20 cellular contexts compared by ENCODE assay signal in the genomic region with DNA sequence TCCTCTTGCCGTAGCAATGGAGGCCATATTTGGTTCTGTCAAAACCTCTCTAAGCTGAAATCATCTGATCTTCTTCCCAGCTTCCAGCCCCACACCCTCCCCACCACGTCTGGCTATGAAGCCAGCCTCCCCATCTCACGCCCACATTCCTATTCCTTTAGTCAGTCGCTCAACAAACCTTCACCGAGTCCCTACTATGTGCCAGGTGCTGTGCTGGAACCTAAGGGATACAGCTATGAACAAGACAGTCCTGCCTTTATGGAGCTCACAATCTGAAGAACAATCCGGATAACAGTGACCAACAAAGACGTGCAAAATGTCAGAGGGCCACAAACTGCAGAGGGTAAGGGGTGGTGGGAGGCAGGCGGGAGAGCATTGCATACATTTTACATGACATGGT. TPM values are rescaled to one million over a fixed set of nuclear protein-coding genes. Genes with fewer than 3 reads are reported as not detected.
DNase-seq lines count a peak whose midpoint lies in the region; ATAC-seq and TF ChIP-seq lines count a peak whose summit lies in the region.
"Had no signal": no experiment of that assay in that cellular context is flagged by ENCODE, and none has a peak within 500 bp of the region (broad histone marks: within the 10 kb centered on the region; RNA-seq: fewer than 3 reads in every experiment).

No MANE protein-coding gene starts in this region.

- TF ChIP-seq CTCF in PC-9 (conservative IDR thresholded peaks at IDR 0.05) (no peak), osteocyte (IDR thresholded peaks at IDR 0.05) (no peak), ovary (IDR thresholded peaks at IDR 0.05) (no peak)

- no peak overlapping the region for H3K18ac ChIP-seq in neuronal stem cell (ENCODE audit: low read length)

- DNase-seq in EH (ENCODE audit: low read depth) (peak; percentile 21), PC-9 (peak; percentile 37 to 40), iris pigment epithelial cell (ENCODE audit: low read depth) (peak; percentile 24), neuronal stem cell (ENCODE audit: low spot score) (no peak), osteocyte (ENCODE audit: extremely low spot score, unreplicated experiment) (no peak), ovary (no peak), NCI-H2081 (lab: John Stamatoyannopoulos, UW) (no peak)
- DNase-seq: AML-193; C1 segment of cervical spinal cord; Calu3; CD8-positive, alpha-beta memory T cell; DMS153; GF-D8; NCI-H1092; NCI-H1930; NCI-H2227 treated with DMSO at 0.1 percent for 48 hours; NCI-H748 treated with DMSO at 0.1 percent for 48 hours; SIG-M5; SK-N-SH had no signal

- POLR2A ChIA-PET in PC-9 (lab: Charles Lee; ENCODE audit: unreplicated experiment): no interaction called here

- no CpG with 5 or more reads among the region's 8 CpGs for whole genome bisulfite sequencing in neuronal stem cell (ENCODE audit: extremely low coverage in 2 of 2, insufficient read length in 2 of 2, insufficient replicate concordance in 1 of 2), 2 donors
- 64 to 78% (median 73%) methylated on average over 8 of the region's 8 CpGs for WGBS in ovary, 3 donors

- BruUV-seq in PC-9 (replicated peaks; lab: Mats Ljungman, UMichigan): no TSS peak

- H3K27ac Mint-ChIP-seq in osteocyte (ENCODE audit: unreplicated experiment): no peak overlapping the region
- H3K27ac Mint-ChIP-seq: CD8-positive, alpha-beta memory T cell had no signal

- peak overlapping the region; percentile 12 for H2AK5ac ChIP-seq in neuronal stem cell (ENCODE audit: low read depth, low read length)

- H3K14ac ChIP-seq in neuronal stem cell (ENCODE audit: low read length): no peak overlapping the region

- H3K36me3 ChIP-seq in PC-9 (ENCODE audit: low read depth) (no peaks in the 10 kb centered on the region), neuronal stem cell (replicated peaks in 1 of 2; ENCODE audit: control insufficient read depth in 2 of 2, insufficient read depth in 2 of 2, low read length in 2 of 2) (no peaks in the 10 kb centered on the region), ovary (no peaks in the 10 kb centered on the region)

- no peaks in the 10 kb centered on the region for H3K27me3 Mint-ChIP-seq in osteocyte (ENCODE audit: unreplicated experiment)

- no peak overlapping the region for H2BK5ac ChIP-seq in neuronal stem cell (ENCODE audit: low read length)

- no peak overlapping the region for H3K23ac ChIP-seq in neuronal stem cell (ENCODE audit: low read depth, low read length, poor library complexity)

- H3K9me3 ChIP-seq in PC-9 (ENCODE audit: insufficient read depth, low read depth) (no peaks in the 10 kb centered on the region), neuronal stem cell (replicated peaks in 1 of 2; ENCODE audit: control insufficient read depth in 2 of 2, insufficient read depth in 1 of 2, low read depth in 1 of 2, low read length in 2 of 2) (no peaks in the 10 kb centered on the region), ovary (no peaks in the 10 kb centered on the region)
- H3K9me3 ChIP-seq: SK-N-SH had no signal

- H2AFZ ChIP-seq in PC-9: no peak overlapping the region
- peak overlapping the region; percentile 72 for H2AFZ ChIP-seq in neuronal stem cell (ENCODE audit: low read length)

- CTCF ChIA-PET in PC-9 (lab: Charles Lee): no interaction called here

- no peaks in the 10 kb centered on the region for H3K79me2 ChIP-seq in PC-9 (ENCODE audit: low read depth)

- no peak for TF ChIP-seq POLR2A in ovary (IDR thresholded peaks at IDR 0.05)

- no peaks in the 10 kb centered on the region for H3K9me2 ChIP-seq in PC-9 (ENCODE audit: insufficient read depth)
- H3K9me2 ChIP-seq: SK-N-SH had no signal

- H3K27me3 ChIP-seq in PC-9 (ENCODE audit: insufficient read depth, low read depth) (no peaks in the 10 kb centered on the region), neuronal stem cell (ENCODE audit: control insufficient read depth in 3 of 3, insufficient read depth in 3 of 3, low read depth in 1 of 3, low read length in 3 of 3) (no peaks in the 10 kb centered on the region), ovary (no peaks in the 10 kb centered on the region)

- H3F3A ChIP-seq in PC-9 (ENCODE audit: insufficient read depth, low read depth): peaks cover 7% of the 10 kb centered on the region; the same call in 1 of the 2 replicates

- no peak overlapping the region for H3K4me3 ChIP-seq in PC-9
- no peak overlapping the region for H3K4me3 ChIP-seq in neuronal stem cell (ENCODE audit: low read length in 2 of 2)
- no peak overlapping the region for H3K4me3 ChIP-seq in ovary

- no peak overlapping the region for H4K8ac ChIP-seq in neuronal stem cell (ENCODE audit: low read depth, low read length)

- no peak overlapping the region for H4K91ac ChIP-seq in neuronal stem cell (ENCODE audit: low read depth, low read length, poor library complexity)

- H3K4me2 ChIP-seq in PC-9: peak overlapping the region; percentile 66
- no peak overlapping the region for H3K4me2 ChIP-seq in neuronal stem cell (ENCODE audit: insufficient read depth, low read length, poor library complexity, severe bottlenecking)
- H3K4me2 ChIP-seq: SK-N-SH had no signal

- no peaks in the 10 kb centered on the region for H3K79me1 ChIP-seq in neuronal stem cell (ENCODE audit: low read depth, low read length)

- no peak overlapping the region for H3K9ac ChIP-seq in neuronal stem cell (ENCODE audit: low read depth, low read length, poor library complexity)
- H3K9ac ChIP-seq: SK-N-SH had no signal

- no peak overlapping the region for H3K4ac ChIP-seq in neuronal stem cell (ENCODE audit: low read length)

- no peak overlapping the region for H3K4me3 Mint-ChIP-seq in osteocyte (ENCODE audit: unreplicated experiment)
- H3K4me3 Mint-ChIP-seq: CD8-positive, alpha-beta memory T cell had no signal

- H3K36me3 Mint-ChIP-seq in osteocyte (ENCODE audit: unreplicated experiment): peaks cover 2% of the 10 kb centered on the region

- intact Hi-C loops in PC-9 (cut with micrococcal nuclease; ENCODE audit: unreplicated experiment): no loop called here
- intact Hi-C loops in ovary (cut with DNase I): no loop called here

- no peak for ATAC-seq in HG03097 (IDR thresholded peaks at IDR 0.05; ENCODE audit: low FRiP score, unreplicated experiment)

- no peaks in the 10 kb centered on the region for H3K4me1 Mint-ChIP-seq in osteocyte (ENCODE audit: unreplicated experiment)

- no peak overlapping the region for H2BK15ac ChIP-seq in neuronal stem cell (ENCODE audit: low read length)

- no peak overlapping the region for H2BK120ac ChIP-seq in neuronal stem cell (ENCODE audit: low read depth, low read length)

- H4K20me1 ChIP-seq in PC-9 (ENCODE audit: insufficient read depth): no peaks in the 10 kb centered on the region

- TF ChIP-seq EP300 in ovary (IDR thresholded peaks at IDR 0.05): no peak

- H3K4me1 ChIP-seq in PC-9 (replicated peaks; ENCODE audit: insufficient read depth) (peaks cover 13% of the 10 kb centered on the region), neuronal stem cell (ENCODE audit: control insufficient read depth in 2 of 2, insufficient read depth in 1 of 2, low read depth in 1 of 2, low read length in 2 of 2) (peaks cover 0 to 10% of the 10 kb centered on the region in 2 donors), ovary (ENCODE audit: insufficient read depth) (no peaks in the 10 kb centered on the region)

- H3K27ac ChIP-seq in PC-9 (no peak overlapping the region), neuronal stem cell (replicated peaks; ENCODE audit: low read length) (no peak overlapping the region), ovary (no peak overlapping the region)

- H3K9me3 Mint-ChIP-seq in osteocyte (ENCODE audit: unreplicated experiment): peaks cover 5% of the 10 kb centered on the region

- no peak overlapping the region for H2BK12ac ChIP-seq in neuronal stem cell (ENCODE audit: low read length)

RNA-seq across cellular contexts. Expression of gene SMAD6, which starts 31.8 kb away (rescaled TPM):
- total RNA-seq in PC-9 (2021) (7.1 and 10.6 TPM in 2 replicates), osteocyte (14.6 and 17.5 TPM in 2 replicates), ovary (10 to 100 TPM in 6 of 7 donors, 1 to 10 TPM in 1; 7.1 to 20.3 (median 14.1) TPM)
- 0.98 TPM for polyA plus RNA-seq in neuronal stem cell (2013, experiment 1 of 2)
- polyA plus RNA-seq in neuronal stem cell (2013, experiment 2 of 2): 1.0 TPM
- 10 to 100 TPM in 1 of 2 donors, 1 to 10 TPM in 1; 3.8 to 10.9 TPM for polyA plus RNA-seq in ovary
- polyA plus RNA-seq: CD8-positive, alpha-beta memory T cell had no signal

Comparison
In these comparisons a context has a peak if more than half of its experiments do, and no peak if none do; other contexts are left out.
1. DNase-seq: peak in EH (single experiment), PC-9 (2 of 2) and iris pigment epithelial cell (single experiment); none in neuronal stem cell (single experiment), osteocyte (single experiment), ovary (0 of 5) and NCI-H2081 (0 of 2).